Comparison of ENCODE assay signal across 21 cellular contexts in genomic region chr18:10350661-10351060, GRCh38.
"Had no signal": no experiment of that assay in that cellular context is flagged by ENCODE, and none has a peak within 500 bp of the region (broad histone marks: within the 10 kb centered on the region; RNA-seq: fewer than 3 reads in every experiment).

No MANE protein-coding gene starts in this region.

- DNase-seq: activated CD4-positive, alpha-beta memory T cell treated with anti-CD3 and anti-CD28 coated beads, Interleukin-2, amount 10 ng/mL, durations not matched to agents 7 days and 5 days; activated CD4-positive, alpha-beta T cell treated with anti-CD3 and anti-CD28 coated beads, Interleukin-2, amount 10 ng/mL, durations not matched to agents 24 days and 14 days; activated CD4-positive, CD25-positive, alpha-beta regulatory T cell treated with anti-CD3 and anti-CD28 coated beads, Interleukin-2, amount 50 U/mL, for 72 hours; activated CD8-positive, alpha-beta memory T cell treated with anti-CD3 and anti-CD28 coated beads, Interleukin-2, amount 10 ng/mL, durations not matched to agents 7 days and 5 days; activated naive CD4-positive, alpha-beta T cell; activated T-cell treated with anti-CD3 and anti-CD28 coated beads, Interleukin-2, amount 50 U/mL, for 72 hours; colonic mucosa; effector CD8-positive, alpha-beta T cell; hippocampal formation; left cardiac atrium; natural killer cell; ovary; stimulated activated naive CD4-positive, alpha-beta T cell treated with Interleukin-2 at 50 U/mL for 16 hours; T-helper 2 cell; transverse colon had no signal

- H3K27me3 ChIP-seq: colonic mucosa, gastroesophageal sphincter, neutrophil, ovary, transverse colon had no signal

- H3K4me1 ChIP-seq: colonic mucosa, prostate gland had no signal

- H3K27ac Mint-ChIP-seq: activated CD4-positive, alpha-beta memory T cell treated with anti-CD3 and anti-CD28 coated beads, Interleukin-2, amount 10 ng/mL, durations not matched to agents 7 days and 5 days; activated CD4-positive, alpha-beta T cell treated with anti-CD3 and anti-CD28 coated beads, Interleukin-2, amount 10 ng/mL, durations not matched to agents 24 days and 14 days; activated CD8-positive, alpha-beta memory T cell treated with anti-CD3 and anti-CD28 coated beads, Interleukin-2, amount 10 ng/mL, durations not matched to agents 7 days and 5 days; activated naive CD4-positive, alpha-beta T cell treated with anti-CD3 and anti-CD28 coated beads, Interleukin-2, amount 50 U/mL, for 72 hours; activated T-cell treated with anti-CD3 and anti-CD28 coated beads, Interleukin-2, amount 50 U/mL, for 72 hours; memory B cell; natural killer cell had no signal

- H3K36me3 Mint-ChIP-seq: activated CD8-positive, alpha-beta memory T cell treated with anti-CD3 and anti-CD28 coated beads, Interleukin-2, amount 10 ng/mL, durations not matched to agents 7 days and 5 days; activated naive CD4-positive, alpha-beta T cell treated with anti-CD3 and anti-CD28 coated beads, Interleukin-2, amount 50 U/mL, for 72 hours; memory B cell; natural killer cell had no signal

- H3K4me1 Mint-ChIP-seq: activated CD4-positive, alpha-beta memory T cell treated with anti-CD3 and anti-CD28 coated beads, Interleukin-2, amount 10 ng/mL, durations not matched to agents 7 days and 5 days; activated CD4-positive, alpha-beta T cell treated with anti-CD3 and anti-CD28 coated beads, Interleukin-2, amount 10 ng/mL, durations not matched to agents 24 days and 14 days; activated CD8-positive, alpha-beta memory T cell treated with anti-CD3 and anti-CD28 coated beads, Interleukin-2, amount 10 ng/mL, durations not matched to agents 7 days and 5 days; memory B cell; natural killer cell had no signal

- H3K4me3 Mint-ChIP-seq: activated CD4-positive, alpha-beta memory T cell treated with anti-CD3 and anti-CD28 coated beads, Interleukin-2, amount 10 ng/mL, durations not matched to agents 7 days and 5 days; activated CD4-positive, alpha-beta T cell treated with anti-CD3 and anti-CD28 coated beads, Interleukin-2, amount 10 ng/mL, durations not matched to agents 24 days and 14 days; activated CD8-positive, alpha-beta memory T cell treated with anti-CD3 and anti-CD28 coated beads, Interleukin-2, amount 10 ng/mL, durations not matched to agents 7 days and 5 days; activated T-cell treated with anti-CD3 and anti-CD28 coated beads, Interleukin-2, amount 50 U/mL, for 72 hours; memory B cell; natural killer cell had no signal

- H3K27me3 Mint-ChIP-seq: activated CD4-positive, alpha-beta T cell treated with anti-CD3 and anti-CD28 coated beads, Interleukin-2, amount 10 ng/mL, durations not matched to agents 24 days and 14 days; activated CD8-positive, alpha-beta memory T cell treated with anti-CD3 and anti-CD28 coated beads, Interleukin-2, amount 10 ng/mL, durations not matched to agents 7 days and 5 days had no signal

- H3K9me3 Mint-ChIP-seq: memory B cell, natural killer cell had no signal

- ATAC-seq: activated CD8-positive, alpha-beta memory T cell treated with anti-CD3 and anti-CD28 coated beads, Interleukin-2, amount 10 ng/mL, durations not matched to agents 7 days and 5 days; activated naive CD4-positive, alpha-beta T cell treated with anti-CD3 and anti-CD28 coated beads, Interleukin-2, amount 50 U/mL, for 72 hours; activated T-cell treated with anti-CD3 and anti-CD28 coated beads, Interleukin-2, amount 50 U/mL, for 72 hours; gastroesophageal sphincter; left cardiac atrium; natural killer cell had no signal

- H3K36me3 ChIP-seq: colonic mucosa, gastroesophageal sphincter, neutrophil, ovary, prostate gland, transverse colon had no signal

- H3K9me3 ChIP-seq: colonic mucosa, gastroesophageal sphincter, neutrophil, ovary, prostate gland, transverse colon had no signal

- H3K4me3 ChIP-seq: colonic mucosa, gastroesophageal sphincter, ovary, prostate gland, transverse colon had no signal

- H3K27ac ChIP-seq: colonic mucosa, epithelial cell of prostate, neutrophil, ovary, prostate gland, transverse colon had no signal
